7 cellular contexts compared by ENCODE assay signal in the genomic region with DNA sequence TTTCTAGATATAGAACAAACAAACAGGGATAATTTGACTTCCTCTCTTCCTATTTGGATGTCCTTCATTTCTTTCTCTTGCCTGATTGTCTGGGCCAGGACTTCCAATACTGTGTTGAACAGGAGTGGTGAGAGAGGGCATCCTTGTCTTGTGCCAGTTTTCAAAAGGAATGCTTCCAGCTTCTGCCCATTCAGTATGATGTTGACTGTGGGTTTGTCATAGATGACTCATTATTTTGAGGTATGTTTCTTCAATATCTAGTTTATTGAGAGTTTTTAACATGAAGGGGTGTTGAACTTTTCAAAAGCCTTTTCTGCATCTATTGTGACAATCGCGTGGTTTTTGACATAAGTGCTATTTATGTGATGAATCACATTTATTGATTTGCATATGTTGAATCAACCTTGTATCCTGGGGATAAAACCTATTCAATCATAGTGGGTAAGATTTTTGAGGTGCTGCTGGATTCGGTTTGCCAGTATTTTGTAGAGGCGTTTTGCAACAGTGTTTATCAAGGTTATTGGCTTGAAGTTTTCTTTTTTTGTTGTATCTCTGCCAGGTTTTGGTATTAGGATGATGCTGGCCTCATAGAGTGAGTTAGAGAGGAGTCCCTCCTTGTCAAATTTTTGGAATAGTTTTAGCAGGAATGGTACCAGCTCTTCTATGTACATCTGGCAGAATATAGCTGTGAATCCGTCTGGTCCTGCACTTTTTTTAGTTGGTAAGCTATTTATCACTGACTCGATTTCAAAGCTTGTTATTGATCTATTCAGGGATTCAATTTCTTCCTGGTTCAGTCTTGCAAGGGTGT.
A peak's percentile ranks its signal among the peaks of the same experiment; 100 is the strongest.
DNase-seq lines count a peak whose midpoint lies in the region; ATAC-seq, FAIRE-seq and TF ChIP-seq lines count a peak whose summit lies in the region.
"Not testable (repeated sequence)": the region's sequence is repeated elsewhere in the genome, so short reads cannot be mapped to it uniquely, and the experiment has no call there.

No MANE protein-coding gene starts in this region.

- not testable (repeated sequence) for TF ChIP-seq CTCF in A549 (IDR thresholded peaks at IDR 0.05); RWPE2 (IDR thresholded peaks at IDR 0.05; ENCODE audit: poor library complexity, severe bottlenecking); MCF 10A (IDR thresholded peaks at IDR 0.05; ENCODE audit: unreplicated experiment); epithelial cell of esophagus (IDR thresholded peaks at IDR 0.05; ENCODE audit: insufficient read depth, low read depth, low read length, missing control alignments); osteocyte (IDR thresholded peaks at IDR 0.05)

- H3K4me3 Mint-ChIP-seq in MCF 10A (ENCODE audit: unreplicated experiment); osteocyte (ENCODE audit: unreplicated experiment): not testable (repeated sequence)

- not testable (repeated sequence) for H3K4me3 ChIP-seq in A549; GM23248; RWPE2 (ENCODE audit: severe bottlenecking); epithelial cell of esophagus (ENCODE audit: low read length)

- ATAC-seq in A549 = not testable (repeated sequence)
- ATAC-seq in RWPE2 (ENCODE audit: low read depth) = peak; percentile 77

- not testable (repeated sequence) for H3K27me3 ChIP-seq in GM23248 (replicated peaks; ENCODE audit: insufficient read depth); RWPE2 (ENCODE audit: insufficient read depth, poor library complexity, severe bottlenecking)

- H3K79me2 ChIP-seq in GM23248 (ENCODE audit: insufficient read depth) = not testable (repeated sequence)

- not testable (repeated sequence) for H3K27ac ChIP-seq in A549, GM23248
- H3K27ac ChIP-seq in RWPE2 (ENCODE audit: poor library complexity, severe bottlenecking) = peak overlapping the region; percentile 32

- POLR2A ChIA-PET in A549 (lab: Yijun Ruan, JAX) = not testable (repeated sequence)
- POLR2A ChIA-PET in MCF 10A (lab: Yijun Ruan, JAX) = interaction anchor here (0.6 kb wide), 1 partner anchor 26 kb away, joined by 4 read pairs; no protein-coding TSS in a partner anchor

- not testable (repeated sequence) for TF ChIP-seq RAD21 in A549 (conservative IDR thresholded peaks at IDR 0.05 in 1 of 2, IDR thresholded peaks at IDR 0.05 in 1 of 2)

- not testable (repeated sequence) for H3K9me3 ChIP-seq in A549; GM23248 (ENCODE audit: low read depth); RWPE2 (ENCODE audit: severe bottlenecking)

- H4K20me1 ChIP-seq in GM23248 (ENCODE audit: insufficient read depth) = not testable (repeated sequence)

- not testable (repeated sequence) for TF ChIP-seq EP300 in A549 (IDR thresholded peaks at IDR 0.05)

- not testable (repeated sequence) for H3K36me3 ChIP-seq in GM23248 (ENCODE audit: low read depth); RWPE2 (ENCODE audit: low read depth)

- not testable (repeated sequence) for H3K9me3 Mint-ChIP-seq in MCF 10A (ENCODE audit: unreplicated experiment)
- peaks cover 33% of the 10 kb centered on the region for H3K9me3 Mint-ChIP-seq in osteocyte (ENCODE audit: unreplicated experiment)

- H3K27ac Mint-ChIP-seq in MCF 10A (ENCODE audit: low read depth, unreplicated experiment) (peak overlapping the region; percentile 47), osteocyte (ENCODE audit: unreplicated experiment) (peak overlapping the region; percentile 51)

- FAIRE-seq in A549 (lab: Jason Lieb, UNC) = not testable (repeated sequence)

- CTCF ChIA-PET in A549 (lab: Yijun Ruan, JAX) = interaction anchor here (1.6 kb wide), 1 partner anchor 10 kb away, joined by 4 read pairs; no protein-coding TSS in a partner anchor
- CTCF ChIA-PET in MCF 10A (lab: Yijun Ruan, JAX) = interaction anchor here (0.6 to 1.4 kb wide), 4 partner anchors 12 to 116 kb away, joined by 3 read pairs; no protein-coding TSS in a partner anchor

- not testable (repeated sequence) for BruUV-seq in MCF 10A (replicated peaks; lab: Mats Ljungman, UMichigan)

- not testable (repeated sequence) for H2AFZ ChIP-seq in GM23248

- intact Hi-C loops in MCF 10A (cut with micrococcal nuclease) = not testable (repeated sequence)

- not testable (repeated sequence) for H3F3A ChIP-seq in GM23248 (ENCODE audit: insufficient read depth)

- H3K4me1 Mint-ChIP-seq in MCF 10A (ENCODE audit: insufficient read depth, unreplicated experiment) (peaks cover 18% of the 10 kb centered on the region), osteocyte (ENCODE audit: unreplicated experiment) (peaks cover 29% of the 10 kb centered on the region)

- H3K9ac ChIP-seq in GM23248 = not testable (repeated sequence)

- WGBS in A549 (ENCODE audit: missing lambda C conversion rate) = 0% methylated on average over 6 of the region's 6 CpGs
- WGBS in GM23248 (ENCODE audit: low coverage in 1 of 2, low lambda C conversion rate in 2 of 2, missing lambda C conversion rate in 2 of 2), 2 experiments = 56 to 57% methylated on average over 6 of the region's 6 CpGs

- not testable (repeated sequence) for H3K4me1 ChIP-seq in A549; GM23248 (ENCODE audit: insufficient read depth)
- peaks cover 10% of the 10 kb centered on the region for H3K4me1 ChIP-seq in RWPE2 (ENCODE audit: insufficient read depth, poor library complexity, severe bottlenecking)

- H3K36me3 Mint-ChIP-seq in MCF 10A (ENCODE audit: insufficient read depth, unreplicated experiment) = not testable (repeated sequence)
- H3K36me3 Mint-ChIP-seq in osteocyte (ENCODE audit: unreplicated experiment) = peaks cover 11% of the 10 kb centered on the region

- TF ChIP-seq POLR2A in A549 (IDR thresholded peaks at IDR 0.05; ENCODE audit: low read length) = not testable (repeated sequence)

- not testable (repeated sequence) for H3K9me2 ChIP-seq in GM23248 (ENCODE audit: insufficient read depth)

- H3K4me2 ChIP-seq in A549; GM23248 (ENCODE audit: unreplicated experiment): not testable (repeated sequence)

- H3K27me3 Mint-ChIP-seq in MCF 10A (ENCODE audit: insufficient read depth, unreplicated experiment); osteocyte (ENCODE audit: unreplicated experiment): not testable (repeated sequence)

- in situ Hi-C loops in GM23248 (cut with MboI) = not testable (repeated sequence)

- not testable (repeated sequence) for DNase-seq in A549 (ENCODE audit: low read depth in 1 of 2, low spot score in 1 of 2); RWPE2 (ENCODE audit: low spot score); osteocyte (ENCODE audit: extremely low spot score, unreplicated experiment)
- peak; percentile 12 for DNase-seq in GM23248
- DNase-seq in LHCN-M2 (ENCODE audit: low read depth) = peak; percentile 32
- peak; percentile 21 for DNase-seq in MCF 10A (ENCODE audit: unreplicated experiment)
- DNase-seq in epithelial cell of esophagus (ENCODE audit: low read depth) = peak; percentile 24

TF ChIP-seq in A549, 52 proteins besides CTCF, POLR2A, EP300 and RAD21:
- TF ChIP-seq FOSL2 (IDR thresholded peaks at IDR 0.05) = not testable (repeated sequence)
- peak; percentile 28; the same call in 1 of the 2 replicates for TF ChIP-seq FOSL2 (CRISPR knock-in tag; IDR thresholded peaks at IDR 0.05)
